ENCODE assay signal across 15 cellular contexts in genomic region chr20:11329271-11329670, GRCh38.
"Had no signal": no experiment of that assay in that cellular context is flagged by ENCODE, and none has a peak within 500 bp of the region (broad histone marks: within the 10 kb centered on the region; RNA-seq: fewer than 3 reads in every experiment).

No MANE protein-coding gene starts in this region.

- H3K27me3 Mint-ChIP-seq: activated CD8-positive, alpha-beta memory T cell treated with anti-CD3 and anti-CD28 coated beads, Interleukin-2, amount 10 ng/mL, durations not matched to agents 7 days and 5 days; activated naive CD8-positive, alpha-beta T cell; activated T-cell treated with anti-CD3 and anti-CD28 coated beads, Interleukin-2, amount 50 U/mL, for 24 hours had no signal

- DNase-seq: activated CD4-positive, alpha-beta T cell treated with anti-CD3 and anti-CD28 coated beads, Interleukin-2, amount 50 U/mL, for 48 hours; activated CD4-positive, CD25-positive, alpha-beta regulatory T cell treated with anti-CD3 and anti-CD28 coated beads, Interleukin-2, amount 50 U/mL, for 72 hours; activated CD8-positive, alpha-beta memory T cell treated with anti-CD3 and anti-CD28 coated beads, Interleukin-2, amount 10 ng/mL, durations not matched to agents 7 days and 5 days; activated effector memory CD4-positive, alpha-beta T cell treated with anti-CD3 and anti-CD28 coated beads, Interleukin-2, amount 50 U/mL, for 16 hours; activated T-cell treated with anti-CD3 and anti-CD28 coated beads, Interleukin-2, amount 50 U/mL, for 24 hours; amygdala; cerebellar nuclear complex; dermis blood vessel endothelial cell; erythroblast; left ventricle myocardium superior; stimulated activated CD4-positive, alpha-beta T cell treated with anti-CD3 and anti-CD28 coated beads, Interleukin-4, amount 100 ng/mL, for 4 hours; stomach had no signal

- H3K27ac Mint-ChIP-seq: activated CD8-positive, alpha-beta memory T cell treated with anti-CD3 and anti-CD28 coated beads, Interleukin-2, amount 10 ng/mL, durations not matched to agents 7 days and 5 days; activated naive CD8-positive, alpha-beta T cell; activated T-cell treated with anti-CD3 and anti-CD28 coated beads, Interleukin-2, amount 50 U/mL, for 24 hours; brain had no signal

- H3K4me3 Mint-ChIP-seq: activated CD8-positive, alpha-beta memory T cell treated with anti-CD3 and anti-CD28 coated beads, Interleukin-2, amount 10 ng/mL, durations not matched to agents 7 days and 5 days; activated naive CD8-positive, alpha-beta T cell; activated T-cell treated with anti-CD3 and anti-CD28 coated beads, Interleukin-2, amount 50 U/mL, for 24 hours; brain had no signal

- H3K27me3 ChIP-seq: stomach had no signal

- H3K4me3 ChIP-seq: skin epidermis, stomach had no signal

- H3K4me1 Mint-ChIP-seq: activated CD8-positive, alpha-beta memory T cell treated with anti-CD3 and anti-CD28 coated beads, Interleukin-2, amount 10 ng/mL, durations not matched to agents 7 days and 5 days had no signal

- ATAC-seq: activated CD8-positive, alpha-beta memory T cell treated with anti-CD3 and anti-CD28 coated beads, Interleukin-2, amount 10 ng/mL, durations not matched to agents 7 days and 5 days; left ventricle myocardium superior had no signal

- H3K36me3 Mint-ChIP-seq: activated CD8-positive, alpha-beta memory T cell treated with anti-CD3 and anti-CD28 coated beads, Interleukin-2, amount 10 ng/mL, durations not matched to agents 7 days and 5 days; activated naive CD8-positive, alpha-beta T cell; brain had no signal

- H3K9me3 ChIP-seq: stomach had no signal

- H3K9me3 Mint-ChIP-seq: brain had no signal

- H3K36me3 ChIP-seq: stomach had no signal

- H3K4me1 ChIP-seq: stomach had no signal
